Comparison of ENCODE assay signal across 1 cellular context in the genomic region with DNA sequence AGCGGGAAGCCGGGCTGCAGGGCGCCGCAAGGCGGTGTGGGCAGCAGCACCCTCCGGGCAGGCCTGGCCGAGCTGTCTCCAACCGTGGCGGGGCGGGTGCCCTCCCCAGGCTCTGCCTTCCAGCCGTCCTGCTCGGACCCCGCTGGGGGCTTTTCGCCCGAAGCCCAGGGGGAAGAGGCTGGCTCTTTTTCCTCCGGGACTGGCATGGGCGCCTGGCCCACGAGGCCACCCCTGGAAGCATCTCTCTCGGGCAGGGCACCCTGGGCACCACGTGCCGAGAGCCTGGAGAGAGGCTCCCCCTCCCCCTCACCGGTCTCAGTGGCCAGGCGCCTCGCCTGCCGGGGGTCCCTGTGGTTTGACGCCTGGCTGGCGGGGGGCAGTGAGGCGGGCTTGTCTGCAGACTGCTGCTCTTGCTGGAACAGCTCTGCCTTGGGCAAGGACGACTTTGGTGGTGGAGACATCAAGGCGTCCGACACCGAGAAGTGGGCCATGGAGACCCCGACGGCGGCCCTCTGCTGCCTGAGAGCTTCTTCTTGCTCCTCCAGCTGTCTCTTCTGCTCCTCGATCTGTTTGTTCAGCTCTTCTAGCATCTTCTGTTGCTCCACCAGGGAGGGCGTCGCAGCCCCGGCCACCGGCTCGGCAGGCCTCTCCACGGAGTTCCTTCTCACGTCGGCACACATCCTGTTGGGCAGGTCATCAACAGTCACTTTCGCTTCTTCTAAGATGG.
TF ChIP-seq lines count a peak whose summit lies in the region.

No MANE protein-coding gene starts in this region.

TF ChIP-seq in H1, 55 proteins besides CTCF, POLR2A, EP300 and RAD21:
- TF ChIP-seq YY1 (IDR thresholded peaks at IDR 0.05; ENCODE audit: low read depth, low read length) (no peak), SIN3A (conservative IDR thresholded peaks at IDR 0.05 in 1 of 2, IDR thresholded peaks at IDR 0.05 in 1 of 2; ENCODE audit: low read depth in 1 of 2, low read length in 2 of 2) (no peak)
TF ChIP-seq in H1: peak in this region for 0.
